In the genomic region with DNA sequence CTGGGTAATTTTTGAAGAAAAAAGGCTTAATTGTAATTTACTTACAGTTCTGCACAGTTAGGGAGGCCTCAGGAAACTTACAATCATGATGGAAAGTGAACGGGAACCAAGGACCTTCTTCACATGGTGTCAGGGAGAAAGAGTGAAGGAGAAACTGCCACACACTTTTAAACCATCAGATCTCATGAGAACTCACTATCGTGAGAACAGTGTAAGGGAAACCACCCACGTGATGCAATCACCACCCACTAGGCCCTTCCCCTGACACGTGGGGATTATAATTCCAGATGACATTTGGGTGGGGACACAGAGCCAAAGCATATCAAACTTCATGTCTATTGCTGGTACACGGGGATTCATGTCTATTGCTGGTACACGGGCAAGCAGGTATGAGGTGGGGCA, we compare ENCODE assay signal across 16 cellular contexts.
"Had no signal": no experiment of that assay in that cellular context is flagged by ENCODE, and none has a peak within 500 bp of the region (broad histone marks: within the 10 kb centered on the region; RNA-seq: fewer than 3 reads in every experiment).

No MANE protein-coding gene starts in this region.

- H3K79me2 ChIP-seq: hepatocyte had no signal

- H3K36me3 ChIP-seq: esophagus squamous epithelium, tibial nerve had no signal

- H3K27ac ChIP-seq: esophagus squamous epithelium, hepatocyte, tibial nerve had no signal

- H3K4me3 Mint-ChIP-seq: dendritic cell treated with granulocyte-macrophage colony-stimulating factor and Interleukin-4, amounts not matched to agents 40 ng/mL and 50 ng/mL, for 4 days had no signal

- H3K4me2 ChIP-seq: hepatocyte had no signal

- H3K27ac Mint-ChIP-seq: dendritic cell treated with granulocyte-macrophage colony-stimulating factor and Interleukin-4, amounts not matched to agents 40 ng/mL and 50 ng/mL, for 4 days; naive B cell had no signal

- ATAC-seq: activated naive CD4-positive, alpha-beta T cell treated with anti-CD3 and anti-CD28 coated beads, Interleukin-2, amount 50 U/mL, for 72 hours; mucosa of descending colon had no signal

- H2AFZ ChIP-seq: hepatocyte had no signal

- H3K27me3 ChIP-seq: esophagus squamous epithelium, hepatocyte, tibial nerve had no signal

- H3K36me3 Mint-ChIP-seq: naive B cell had no signal

- H3K4me3 ChIP-seq: esophagus squamous epithelium, hepatocyte, mucosa of descending colon, tibial nerve had no signal

- DNase-seq: activated CD4-positive, alpha-beta T cell treated with anti-CD3 and anti-CD28 coated beads, Interleukin-2, amount 50 U/mL, for 1 hour; activated effector memory CD4-positive, alpha-beta T cell treated with anti-CD3 and anti-CD28 coated beads, Interleukin-2, amount 50 U/mL, for 16 hours; amniotic stem cell; effector CD8-positive, alpha-beta T cell; esophagus squamous epithelium; mesenchymal stem cell; mucosa of descending colon; naive B cell; retina; stimulated activated naive CD4-positive, alpha-beta T cell; T-helper 1 cell; T-helper 9 cell had no signal

- H3K9me3 ChIP-seq: esophagus squamous epithelium, mucosa of descending colon had no signal
